ENCODE assay signal across 8 cellular contexts in genomic region chr12:63013302-63013701, GRCh38.
"Had no signal": no experiment of that assay in that cellular context is flagged by ENCODE, and none has a peak within 500 bp of the region (broad histone marks: within the 10 kb centered on the region; RNA-seq: fewer than 3 reads in every experiment).

No MANE protein-coding gene starts in this region.

- H3K27ac Mint-ChIP-seq: H9 had no signal

- DNase-seq: GOT3, H9, HCEC 1CT, Karpas-422, KBM-7 had no signal

- H3K4me2 ChIP-seq: KMS-11 had no signal

- H3K27ac ChIP-seq: KMS-11 had no signal

- FAIRE-seq: H54, HTR-8/SVneo had no signal

- H3K4me3 Mint-ChIP-seq: H9 had no signal

- H3K9ac ChIP-seq: KMS-11 had no signal

- H3K9me3 Mint-ChIP-seq: H9 had no signal
